ENCODE assay signal across 8 cellular contexts in the genomic region with DNA sequence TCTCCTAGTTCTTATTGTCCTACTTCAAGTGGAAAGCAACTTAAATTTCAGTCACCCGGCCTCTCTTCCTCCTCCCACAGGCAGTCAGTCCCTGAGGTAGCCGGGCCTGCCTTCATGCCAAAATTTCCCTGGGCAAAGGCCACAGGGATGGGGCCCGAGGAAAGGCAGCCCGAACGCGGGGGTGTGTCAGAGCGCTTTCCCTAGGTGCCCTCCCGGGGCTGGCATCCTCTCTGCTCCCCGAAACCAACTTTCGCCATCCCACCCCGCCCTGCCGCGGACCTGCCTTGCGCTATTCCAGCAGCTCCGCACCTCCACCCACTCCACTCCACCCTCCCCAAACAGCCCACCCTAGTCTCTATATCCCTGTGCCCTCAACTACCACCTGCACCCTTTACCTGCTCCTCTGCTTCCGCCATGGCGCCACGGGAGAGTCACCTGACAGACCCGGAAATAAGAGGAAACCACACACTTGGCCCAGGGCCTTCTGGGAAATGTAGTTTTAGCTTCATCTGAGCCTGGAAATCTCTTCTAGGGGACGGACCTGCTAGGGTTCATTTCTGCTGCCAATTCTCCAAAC. TPM values are rescaled to one million over a fixed set of nuclear protein-coding genes. Genes with fewer than 3 reads are reported as not detected.
DNase-seq lines count a peak whose midpoint lies in the region; ATAC-seq and TF ChIP-seq lines count a peak whose summit lies in the region.

TSS of gene VPS41 (minus strand) at position 433 of the 577 bp plus-strand sequence. CDS start at position 416, 17 bp downstream.

- peak within 1 kb of the TSS; percentile 77 to 90 for H3K4me3 ChIP-seq in left lung

- no peaks in the 10 kb centered on the region for H3K36me3 ChIP-seq in left lung

- peaks cover 0 to 18% of the 10 kb centered on the region in 2 donors for H3K4me1 ChIP-seq in left lung

- TF ChIP-seq CTCF in left lung (IDR thresholded peaks at IDR 0.05), result no peak

- peaks cover 4% of the 10 kb centered on the region for H3K36me3 Mint-ChIP-seq in activated CD4-positive, alpha-beta T cell treated with anti-CD3 and anti-CD28 coated beads, Interleukin-2, amount 10 ng/mL, durations not matched to agents 24 days and 14 days (ENCODE audit: low read depth)
- peaks cover 12% of the 10 kb centered on the region for H3K36me3 Mint-ChIP-seq in dendritic cell treated with granulocyte-macrophage colony-stimulating factor and Interleukin-4, amounts not matched to agents 40 ng/mL and 50 ng/mL, for 4 days (ENCODE audit: low read depth)

- no peaks in the 10 kb centered on the region for H3K27me3 ChIP-seq in left lung

- intact Hi-C loops in activated CD4-positive, alpha-beta T cell treated with anti-CD3 and anti-CD28 coated beads, Interleukin-2, amount 10 ng/mL, durations not matched to agents 24 days and 14 days (cut with micrococcal nuclease), result loop anchor here (5.0 to 10.0 kb wide), 3 partner anchors 112 to 826 kb away; partner anchors contain the start of gene STARD3NL
- intact Hi-C loops in dendritic cell treated with granulocyte-macrophage colony-stimulating factor and Interleukin-4, amounts not matched to agents 40 ng/mL and 50 ng/mL, for 4 days (cut with micrococcal nuclease), result no loop called here
- intact Hi-C loops in left lung (cut with DNase I), result no loop called here

- H3K9me3 Mint-ChIP-seq in activated CD4-positive, alpha-beta T cell treated with anti-CD3 and anti-CD28 coated beads, Interleukin-2, amount 10 ng/mL, durations not matched to agents 24 days and 14 days, result no peaks in the 10 kb centered on the region
- no peaks in the 10 kb centered on the region for H3K9me3 Mint-ChIP-seq in dendritic cell treated with granulocyte-macrophage colony-stimulating factor and Interleukin-4, amounts not matched to agents 40 ng/mL and 50 ng/mL, for 4 days

- H3K4me1 Mint-ChIP-seq in activated CD4-positive, alpha-beta T cell treated with anti-CD3 and anti-CD28 coated beads, Interleukin-2, amount 10 ng/mL, durations not matched to agents 24 days and 14 days, result peaks cover 24% of the 10 kb centered on the region
- peaks cover 32% of the 10 kb centered on the region for H3K4me1 Mint-ChIP-seq in dendritic cell treated with granulocyte-macrophage colony-stimulating factor and Interleukin-4, amounts not matched to agents 40 ng/mL and 50 ng/mL, for 4 days (ENCODE audit: low read depth)

- peak; percentile 99 for ATAC-seq in GM19025 (IDR thresholded peaks at IDR 0.05; ENCODE audit: low read depth, unreplicated experiment)
- peak; percentile 99 for ATAC-seq in HG03280 (IDR thresholded peaks at IDR 0.05; ENCODE audit: unreplicated experiment)
- ATAC-seq in left lung, result peak; percentile 98

- DNase-seq in AML-193 (lab: John Stamatoyannopoulos, UW) (peak; percentile 64), NCI-H446 treated with DMSO at 0.1 percent for 48 hours (lab: John Stamatoyannopoulos, UW) (peak; percentile 47), left lung (peak; percentile 83 to 87)
- DNase-seq in activated CD4-positive, alpha-beta T cell treated with anti-CD3 and anti-CD28 coated beads, Interleukin-2, amount 10 ng/mL, durations not matched to agents 24 days and 14 days, result peak; percentile 94
- peak; percentile 73 for DNase-seq in stimulated activated CD4-positive, alpha-beta T cell treated with anti-CD3 and anti-CD28 coated beads, Interleukin-2, amount 100 ng/mL, for 4 hours (ENCODE audit: low read depth)

- peaks cover 3% of the 10 kb centered on the region for H3K27me3 Mint-ChIP-seq in activated CD4-positive, alpha-beta T cell treated with anti-CD3 and anti-CD28 coated beads, Interleukin-2, amount 10 ng/mL, durations not matched to agents 24 days and 14 days
- H3K27me3 Mint-ChIP-seq in dendritic cell treated with granulocyte-macrophage colony-stimulating factor and Interleukin-4, amounts not matched to agents 40 ng/mL and 50 ng/mL, for 4 days, result peaks cover 3% of the 10 kb centered on the region

- peak within 1 kb of the TSS; percentile 98 for H3K27ac Mint-ChIP-seq in activated CD4-positive, alpha-beta T cell treated with anti-CD3 and anti-CD28 coated beads, Interleukin-2, amount 10 ng/mL, durations not matched to agents 24 days and 14 days
- peak within 1 kb of the TSS; percentile 97 for H3K27ac Mint-ChIP-seq in dendritic cell treated with granulocyte-macrophage colony-stimulating factor and Interleukin-4, amounts not matched to agents 40 ng/mL and 50 ng/mL, for 4 days

- peak within 1 kb of the TSS; percentile 100 for H3K4me3 Mint-ChIP-seq in activated CD4-positive, alpha-beta T cell treated with anti-CD3 and anti-CD28 coated beads, Interleukin-2, amount 10 ng/mL, durations not matched to agents 24 days and 14 days
- H3K4me3 Mint-ChIP-seq in dendritic cell treated with granulocyte-macrophage colony-stimulating factor and Interleukin-4, amounts not matched to agents 40 ng/mL and 50 ng/mL, for 4 days, result peak within 1 kb of the TSS; percentile 98

- peak within 1 kb of the TSS; percentile 46 to 63 for H3K27ac ChIP-seq in left lung

- H3K9me3 ChIP-seq in left lung, result no peaks in the 10 kb centered on the region

RNA-seq across cellular contexts. Expression of gene VPS41, which starts in this region (rescaled TPM):
- total RNA-seq in activated CD4-positive, alpha-beta T cell treated with anti-CD3 and anti-CD28 coated beads, Interleukin-2, amount 10 ng/mL, durations not matched to agents 24 days and 14 days, result 57.9 and 58.4 TPM in 2 replicates
- total RNA-seq in left lung, result 10 to 100 TPM; 79.1 to 99.9 TPM

Comparison
In these comparisons a context has a peak if more than half of its experiments do, and no peak if none do; other contexts are left out.
1. Peak in every context shown above with its lines: DNase-seq, ATAC-seq, H3K4me3 ChIP-seq and H3K27ac ChIP-seq.